Comparison of ENCODE assay signal across 9 cellular contexts in genomic region chr10:44724415-44725174, GRCh38.
DNase-seq lines count a peak whose midpoint lies in the region; ATAC-seq and TF ChIP-seq lines count a peak whose summit lies in the region.
"Had no signal": no experiment of that assay in that cellular context is flagged by ENCODE, and none has a peak within 500 bp of the region (broad histone marks: within the 10 kb centered on the region; RNA-seq: fewer than 3 reads in every experiment).

No MANE protein-coding gene starts in this region.

- H2AFZ ChIP-seq in KMS-11 (ENCODE audit: low read depth): peak overlapping the region; percentile 36; the same call in 1 of the 2 replicates

- intact Hi-C loops in A673 (cut with micrococcal nuclease; ENCODE audit: unreplicated experiment): no loop called here

- WGBS in upper lobe of left lung, 2 donors: 55 to 76% methylated on average over 6 of the region's 6 CpGs

- BruUV-seq in A673 (replicated peaks; lab: Mats Ljungman, UMichigan): no TSS peak

- peak; percentile 9 for DNase-seq in A673 (ENCODE audit: low spot score)
- peak; percentile 29 for DNase-seq in epithelial cell of esophagus (ENCODE audit: low read depth)
- no peak for DNase-seq in NCI-H524 (lab: John Stamatoyannopoulos, UW)
- DNase-seq in upper lobe of left lung: no peak
- DNase-seq in nucleus accumbens (lab: John Stamatoyannopoulos, UW): no peak

- H3K36me3 ChIP-seq in A673 (ENCODE audit: insufficient read depth, low read length, poor library complexity, severe bottlenecking) (no peaks in the 10 kb centered on the region), KMS-11 (ENCODE audit: insufficient read depth) (no peaks in the 10 kb centered on the region), upper lobe of left lung (no peaks in the 10 kb centered on the region)

- H3K9me3 ChIP-seq in A673 (ENCODE audit: low read depth, low read length, poor library complexity, severe bottlenecking) (no peaks in the 10 kb centered on the region), upper lobe of left lung (no peaks in the 10 kb centered on the region)

- no peak for TF ChIP-seq EP300 in upper lobe of left lung (IDR thresholded peaks at IDR 0.05)

- CTCF ChIA-PET in A673 (lab: Charles Lee): no interaction called here

- TF ChIP-seq CTCF in A673 (conservative IDR thresholded peaks at IDR 0.05; ENCODE audit: low read depth, low read length) (no peak), KMS-11 (conservative IDR thresholded peaks at IDR 0.05; ENCODE audit: low read depth, low read length) (no peak), epithelial cell of esophagus (IDR thresholded peaks at IDR 0.05; ENCODE audit: insufficient read depth, low read depth, low read length, missing control alignments) (no peak), upper lobe of left lung (IDR thresholded peaks at IDR 0.05) (no peak)

- H3K27ac ChIP-seq in A673 (ENCODE audit: low read depth, low read length, poor library complexity, severe bottlenecking): no peak overlapping the region
- H3K27ac ChIP-seq in KMS-11: no peak overlapping the region; the same call in 1 of the 2 replicates
- H3K27ac ChIP-seq in upper lobe of left lung: no peak overlapping the region
- H3K27ac ChIP-seq: C4-2B had no signal

- POLR2A ChIA-PET in A673 (lab: Charles Lee; ENCODE audit: low non-redundant PET): no interaction called here

- H3K4me3 ChIP-seq in A673 (ENCODE audit: low read depth, low read length, poor library complexity, severe bottlenecking): no peak overlapping the region
- H3K4me3 ChIP-seq in KMS-11 (IDR thresholded peaks at IDR 0.05; ENCODE audit: insufficient read depth, low read depth, low read length): no peak overlapping the region
- no peak overlapping the region for H3K4me3 ChIP-seq in epithelial cell of esophagus (ENCODE audit: low read length)
- no peak overlapping the region for H3K4me3 ChIP-seq in upper lobe of left lung

- H4K20me1 ChIP-seq in KMS-11 (ENCODE audit: insufficient read depth): no peaks in the 10 kb centered on the region

- H3K27me3 ChIP-seq in A673 (replicated peaks; ENCODE audit: insufficient read depth, low read depth, low read length, poor library complexity): no peaks in the 10 kb centered on the region
- no peaks in the 10 kb centered on the region for H3K27me3 ChIP-seq in KMS-11 (ENCODE audit: insufficient read depth, low read depth)
- no peaks in the 10 kb centered on the region for H3K27me3 ChIP-seq in upper lobe of left lung

- peak overlapping the region; percentile 61 for H3K4me2 ChIP-seq in KMS-11

- H3K4me1 ChIP-seq in A673 (ENCODE audit: insufficient read depth, low read length, poor library complexity, severe bottlenecking) (no peaks in the 10 kb centered on the region), KMS-11 (ENCODE audit: low read depth, poor library complexity, severe bottlenecking) (peaks cover 39% of the 10 kb centered on the region), upper lobe of left lung (peaks cover 0 to 13% (median 6%) of the 10 kb centered on the region in 4 donors)

- ATAC-seq in GM19351 (IDR thresholded peaks at IDR 0.05; ENCODE audit: unreplicated experiment) (peak; percentile 49), HG03457 (IDR thresholded peaks at IDR 0.05; ENCODE audit: unreplicated experiment) (no peak), upper lobe of left lung (ENCODE audit: low FRiP score in 2 of 2) (no peak)

- no peak overlapping the region for H3K9ac ChIP-seq in KMS-11

- no peak for TF ChIP-seq POLR2A in upper lobe of left lung (IDR thresholded peaks at IDR 0.05)

- no peaks in the 10 kb centered on the region for H3K79me2 ChIP-seq in KMS-11 (ENCODE audit: insufficient read depth, low read depth)

Comparison
In these comparisons a context has a peak if more than half of its experiments do, and no peak if none do; other contexts are left out.
1. DNase-seq: peak in A673 (single experiment) and epithelial cell of esophagus (single experiment); none in NCI-H524 (0 of 2), upper lobe of left lung (0 of 2) and nucleus accumbens (0 of 56).